ENCODE assay signal across 17 cellular contexts in the genomic region with DNA sequence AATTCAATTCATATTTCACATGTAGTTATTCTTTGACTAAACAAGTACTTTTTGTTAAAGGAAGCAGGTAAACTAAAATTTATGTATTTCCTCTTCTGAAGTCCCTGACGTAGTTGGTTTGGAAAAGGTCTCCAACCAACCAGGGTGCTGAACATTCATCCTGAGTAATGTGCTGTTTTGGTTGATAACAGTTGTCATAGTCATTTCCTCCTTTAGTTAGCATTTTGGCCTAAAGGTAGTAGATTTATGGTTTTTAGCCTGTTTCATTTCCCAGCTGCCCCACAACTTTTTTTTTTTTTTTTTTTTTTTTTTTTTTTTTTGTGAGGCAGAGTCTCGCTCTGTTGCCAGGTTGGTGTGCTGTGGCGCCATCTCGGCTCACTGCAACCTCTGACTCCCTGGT.
"Had no signal": no experiment of that assay in that cellular context is flagged by ENCODE, and none has a peak within 500 bp of the region (broad histone marks: within the 10 kb centered on the region; RNA-seq: fewer than 3 reads in every experiment).

No MANE protein-coding gene starts in this region.

- H3K36me3 ChIP-seq: neutrophil, right lobe of liver, tibial artery, upper lobe of right lung had no signal

- H3K4me1 ChIP-seq: tibial artery, upper lobe of right lung had no signal

- H3K27ac ChIP-seq: neutrophil, psoas muscle, right lobe of liver, tibial artery, upper lobe of right lung had no signal

- H3K27me3 ChIP-seq: neutrophil, right lobe of liver, tibial artery, upper lobe of right lung had no signal

- ATAC-seq: mucosa of descending colon; naive thymus-derived CD8-positive, alpha-beta T cell; psoas muscle; stimulated activated effector memory CD8-positive, alpha-beta T cell treated with anti-CD3 and anti-CD28 coated beads, Interleukin-12 subunit alpha, Interleukin-12 subunit beta, amount 100 ng/mL, for 72 hours; stimulated activated naive CD8-positive, alpha-beta T cell treated with anti-CD3 and anti-CD28 coated beads, Interleukin-15, Interleukin-2, amounts not matched to agents 100 U/mL and 50 U/mL, for 24 hours; upper lobe of right lung had no signal

- H3K4me3 ChIP-seq: mucosa of descending colon, psoas muscle, right lobe of liver, tibial artery, upper lobe of right lung had no signal

- H3K9me3 ChIP-seq: mucosa of descending colon, neutrophil, psoas muscle, right lobe of liver, tibial artery, upper lobe of right lung had no signal

- DNase-seq: cerebellar nuclear complex; erythroblast; head of caudate nucleus; hippocampal formation; mammary epithelial cell; mucosa of descending colon; naive thymus-derived CD8-positive, alpha-beta T cell; psoas muscle; retina; stimulated activated CD4-positive, alpha-beta T cell treated with anti-CD3 and anti-CD28 coated beads, Interleukin-4, amount 100 ng/mL, for 1 hour; stimulated activated CD8-positive, alpha-beta memory T cell treated with anti-CD3 and anti-CD28 coated beads, Interleukin-4, amount 100 ng/mL, for 48 hours; stimulated activated naive CD8-positive, alpha-beta T cell treated with anti-CD3 and anti-CD28 coated beads, Interleukin-15, Interleukin-2, amounts not matched to agents 100 U/mL and 50 U/mL, for 24 hours; tibial artery; upper lobe of right lung had no signal
